In the genomic region with DNA sequence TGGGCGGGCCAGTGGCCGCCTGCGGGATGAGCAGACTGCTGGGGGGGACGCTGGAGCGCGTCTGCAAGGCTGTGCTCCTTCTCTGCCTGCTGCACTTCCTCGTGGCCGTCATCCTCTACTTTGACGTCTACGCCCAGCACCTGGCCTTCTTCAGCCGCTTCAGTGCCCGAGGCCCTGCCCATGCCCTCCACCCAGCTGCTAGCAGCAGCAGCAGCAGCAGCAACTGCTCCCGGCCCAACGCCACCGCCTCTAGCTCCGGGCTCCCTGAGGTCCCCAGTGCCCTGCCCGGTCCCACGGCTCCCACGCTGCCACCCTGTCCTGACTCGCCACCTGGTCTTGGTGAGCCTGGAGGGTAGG, we compare ENCODE assay signal across 1 cellular context.
TF ChIP-seq lines count a peak whose summit lies in the region.

No MANE protein-coding gene starts in this region.

TF ChIP-seq in A549, 52 proteins besides CTCF, POLR2A, EP300 and RAD21:
- TF ChIP-seq, protein P1, sequence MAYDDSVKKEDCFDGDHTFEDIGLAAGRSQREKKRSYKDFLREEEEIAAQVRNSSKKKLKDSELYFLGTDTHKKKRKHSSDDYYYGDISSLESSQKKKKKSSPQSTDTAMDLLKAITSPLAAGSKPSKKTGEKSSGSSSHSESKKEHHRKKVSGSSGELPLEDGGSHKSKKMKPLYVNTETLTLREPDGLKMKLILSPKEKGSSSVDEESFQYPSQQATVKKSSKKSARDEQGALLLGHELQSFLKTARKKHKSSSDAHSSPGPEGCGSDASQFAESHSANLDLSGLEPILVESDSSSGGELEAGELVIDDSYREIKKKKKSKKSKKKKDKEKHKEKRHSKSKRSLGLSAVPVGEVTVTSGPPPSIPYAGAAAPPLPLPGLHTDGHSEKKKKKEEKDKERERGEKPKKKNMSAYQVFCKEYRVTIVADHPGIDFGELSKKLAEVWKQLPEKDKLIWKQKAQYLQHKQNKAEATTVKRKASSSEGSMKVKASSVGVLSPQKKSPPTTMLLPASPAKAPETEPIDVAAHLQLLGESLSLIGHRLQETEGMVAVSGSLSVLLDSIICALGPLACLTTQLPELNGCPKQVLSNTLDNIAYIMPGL (CRISPR knock-in tag; IDR thresholded peaks at IDR 0.05; ENCODE audit: borderline replicate concordance): no peak
